Comparison of ENCODE assay signal across 30 cellular contexts in genomic region chr7:124188576-124188975, GRCh38.
"Had no signal": no experiment of that assay in that cellular context is flagged by ENCODE, and none has a peak within 500 bp of the region (broad histone marks: within the 10 kb centered on the region; RNA-seq: fewer than 3 reads in every experiment).

No MANE protein-coding gene starts in this region.

- H3K4me1 Mint-ChIP-seq: activated CD4-positive, alpha-beta T cell treated with anti-CD3 and anti-CD28 coated beads, Interleukin-2, amount 10 ng/mL, durations not matched to agents 24 days and 14 days; activated naive CD8-positive, alpha-beta T cell treated with anti-CD3 and anti-CD28 coated beads, Interleukin-2, amount 10 ng/mL, durations not matched to agents 7 days and 5 days; naive thymus-derived CD8-positive, alpha-beta T cell; T-helper 17 cell had no signal

- H3K4me1 ChIP-seq: ascending aorta, gastrocnemius medialis, lower lobe of right lung, spleen, tibial nerve had no signal

- H3K36me3 ChIP-seq: ascending aorta, gastrocnemius medialis, lower lobe of right lung, spleen, tibial nerve, WERI-Rb-1 had no signal

- H3K4me3 ChIP-seq: ascending aorta, gastrocnemius medialis, lower lobe of right lung, spleen, tibial nerve had no signal

- H3K9me3 ChIP-seq: ascending aorta, gastrocnemius medialis, lower lobe of right lung, spleen, tibial nerve had no signal

- H3K27me3 ChIP-seq: ascending aorta, gastrocnemius medialis, spleen, tibial nerve had no signal

- H3K27ac ChIP-seq: ascending aorta, gastrocnemius medialis, lower lobe of right lung, spleen, tibial nerve, WERI-Rb-1 had no signal

- DNase-seq: activated CD4-positive, alpha-beta memory T cell treated with anti-CD3 and anti-CD28 coated beads for 36 hours; activated CD4-positive, alpha-beta T cell treated with anti-CD3 and anti-CD28 coated beads, Interleukin-2, amount 10 ng/mL, durations not matched to agents 24 days and 14 days; activated CD4-positive, CD25-positive, alpha-beta regulatory T cell treated with anti-CD3 and anti-CD28 coated beads, Interleukin-2, amount 50 U/mL, for 72 hours; activated CD8-positive, alpha-beta memory T cell treated with anti-CD3 and anti-CD28 coated beads, Interleukin-2, amount 50 U/mL, for 4 hours; activated effector memory CD4-positive, alpha-beta T cell treated with anti-CD3 and anti-CD28 coated beads, Interleukin-2, amount 50 U/mL, for 16 hours; activated naive CD4-positive, alpha-beta T cell treated with anti-CD3 and anti-CD28 coated beads for 36 hours; activated naive CD8-positive, alpha-beta T cell treated with anti-CD3 and anti-CD28 coated beads, Interleukin-2, amount 10 ng/mL, durations not matched to agents 7 days and 5 days; activated T-cell treated with anti-CD3 and anti-CD28 coated beads, Interleukin-2, amount 50 U/mL, for 1 hour; cortex of kidney; effector memory CD8-positive, alpha-beta T cell; erythroblast; gastrocnemius medialis; head of caudate nucleus; hippocampal formation; kidney glomerular epithelial cell; lower lobe of right lung; mesenchymal stem cell; naive thymus-derived CD8-positive, alpha-beta T cell; occipital lobe; right cardiac atrium; spleen; stimulated activated naive CD4-positive, alpha-beta T cell treated with Interleukin-2 at 50 U/mL for 16 hours; T-helper 17 cell; T1000; WERI-Rb-1 had no signal

- H3K27ac Mint-ChIP-seq: activated CD4-positive, alpha-beta memory T cell treated with anti-CD3 and anti-CD28 coated beads for 36 hours; activated CD4-positive, alpha-beta T cell treated with anti-CD3 and anti-CD28 coated beads, Interleukin-2, amount 10 ng/mL, durations not matched to agents 24 days and 14 days; activated naive CD4-positive, alpha-beta T cell treated with anti-CD3 and anti-CD28 coated beads for 36 hours; activated naive CD8-positive, alpha-beta T cell treated with anti-CD3 and anti-CD28 coated beads, Interleukin-2, amount 10 ng/mL, durations not matched to agents 7 days and 5 days; activated T-helper 1 cell treated with anti-CD3 and anti-CD28 coated beads, Interleukin-12 subunit alpha, Interleukin-12 subunit beta, Interleukin-2, Interleukin-4 antibody, amounts not matched to agents 30 ng/mL and 10 ng/mL and 1 ng/mL, durations not matched to agents 14 hours and 24 hours and 36 hours; effector memory CD8-positive, alpha-beta T cell; naive thymus-derived CD8-positive, alpha-beta T cell; T-helper 17 cell had no signal

- H3K9me3 Mint-ChIP-seq: activated CD4-positive, alpha-beta memory T cell treated with anti-CD3 and anti-CD28 coated beads for 36 hours; activated CD4-positive, alpha-beta T cell treated with anti-CD3 and anti-CD28 coated beads, Interleukin-2, amount 10 ng/mL, durations not matched to agents 24 days and 14 days; activated T-helper 1 cell treated with anti-CD3 and anti-CD28 coated beads, Interleukin-12 subunit alpha, Interleukin-12 subunit beta, Interleukin-2, Interleukin-4 antibody, amounts not matched to agents 30 ng/mL and 10 ng/mL and 1 ng/mL, durations not matched to agents 14 hours and 24 hours and 36 hours; brain; neural crest cell had no signal

- H3K36me3 Mint-ChIP-seq: activated CD4-positive, alpha-beta memory T cell treated with anti-CD3 and anti-CD28 coated beads for 36 hours; activated naive CD8-positive, alpha-beta T cell treated with anti-CD3 and anti-CD28 coated beads, Interleukin-2, amount 10 ng/mL, durations not matched to agents 7 days and 5 days; brain; naive thymus-derived CD8-positive, alpha-beta T cell had no signal

- H3K27me3 Mint-ChIP-seq: activated CD4-positive, alpha-beta memory T cell treated with anti-CD3 and anti-CD28 coated beads for 36 hours; activated CD4-positive, alpha-beta T cell treated with anti-CD3 and anti-CD28 coated beads, Interleukin-2, amount 10 ng/mL, durations not matched to agents 24 days and 14 days; activated naive CD8-positive, alpha-beta T cell treated with anti-CD3 and anti-CD28 coated beads, Interleukin-2, amount 10 ng/mL, durations not matched to agents 7 days and 5 days; brain; effector memory CD8-positive, alpha-beta T cell; naive thymus-derived CD8-positive, alpha-beta T cell; T-helper 17 cell had no signal

- H3K4me3 Mint-ChIP-seq: activated CD4-positive, alpha-beta memory T cell treated with anti-CD3 and anti-CD28 coated beads for 36 hours; activated CD4-positive, alpha-beta T cell treated with anti-CD3 and anti-CD28 coated beads, Interleukin-2, amount 10 ng/mL, durations not matched to agents 24 days and 14 days; activated naive CD4-positive, alpha-beta T cell treated with anti-CD3 and anti-CD28 coated beads for 36 hours; activated naive CD8-positive, alpha-beta T cell treated with anti-CD3 and anti-CD28 coated beads, Interleukin-2, amount 10 ng/mL, durations not matched to agents 7 days and 5 days; activated T-helper 1 cell treated with anti-CD3 and anti-CD28 coated beads, Interleukin-12 subunit alpha, Interleukin-12 subunit beta, Interleukin-2, Interleukin-4 antibody, amounts not matched to agents 30 ng/mL and 10 ng/mL and 1 ng/mL, durations not matched to agents 14 hours and 24 hours and 36 hours; brain; effector memory CD8-positive, alpha-beta T cell; naive thymus-derived CD8-positive, alpha-beta T cell; neural crest cell; T-helper 17 cell had no signal
